Comparison of ENCODE assay signal across 16 cellular contexts in genomic region chr18:9835796-9836195, GRCh38. TPM values are rescaled to one million over a fixed set of nuclear protein-coding genes. Genes with fewer than 3 reads are reported as not detected.
DNase-seq lines count a peak whose midpoint lies in the region; ATAC-seq, FAIRE-seq and TF ChIP-seq lines count a peak whose summit lies in the region.
"Had no signal": no experiment of that assay in that cellular context is flagged by ENCODE, and none has a peak within 500 bp of the region (broad histone marks: within the 10 kb centered on the region; RNA-seq: fewer than 3 reads in every experiment).

No MANE protein-coding gene starts in this region.

- ATAC-seq in foreskin keratinocyte (peak; percentile 27), HG02981 (IDR thresholded peaks at IDR 0.05; ENCODE audit: unreplicated experiment) (no peak)
- ATAC-seq: activated CD8-positive, alpha-beta memory T cell treated with anti-CD3 and anti-CD28 coated beads, Interleukin-2, amount 10 ng/mL, durations not matched to agents 7 days and 5 days; PC-3 had no signal

- no peaks in the 10 kb centered on the region for H3K36me3 Mint-ChIP-seq in progenitor cell of endocrine pancreas (ENCODE audit: insufficient read depth)
- H3K36me3 Mint-ChIP-seq: activated CD8-positive, alpha-beta memory T cell treated with anti-CD3 and anti-CD28 coated beads, Interleukin-2, amount 10 ng/mL, durations not matched to agents 7 days and 5 days had no signal

- peak; percentile 21 for DNase-seq in AG10803 (ENCODE audit: low read depth)
- peak in 1 of 2 experiments; percentile 9 for DNase-seq in SJCRH30
- DNase-seq in foreskin keratinocyte: no peak
- no peak for DNase-seq in progenitor cell of endocrine pancreas (ENCODE audit: low spot score, unreplicated experiment)
- DNase-seq in HTR-8/SVneo (ENCODE audit: insufficient read length, low spot score): no peak
- DNase-seq in occipital lobe (lab: John Stamatoyannopoulos, UW): no peak
- no peak for DNase-seq in BE2C
- DNase-seq: activated CD8-positive, alpha-beta memory T cell treated with anti-CD3 and anti-CD28 coated beads, Interleukin-2, amount 10 ng/mL, durations not matched to agents 7 days and 5 days; activated naive CD4-positive, alpha-beta T cell; effector memory CD4-positive, alpha-beta T cell; GF-D8; PC-3; stimulated activated naive CD4-positive, alpha-beta T cell treated with Interleukin-2 at 50 U/mL for 16 hours had no signal

- TF ChIP-seq CTCF in AG10803 (conservative IDR thresholded peaks at IDR 0.05; ENCODE audit: low read length): no peak
- TF ChIP-seq CTCF in foreskin keratinocyte (conservative IDR thresholded peaks at IDR 0.05): peak; percentile 21
- TF ChIP-seq CTCF in progenitor cell of endocrine pancreas (IDR thresholded peaks at IDR 0.05; ENCODE audit: unreplicated experiment): no peak
- TF ChIP-seq CTCF in BE2C (IDR thresholded peaks at IDR 0.05; ENCODE audit: low read depth, low read length): no peak

- H3K9me3 ChIP-seq in SJCRH30 (replicated peaks): no peaks in the 10 kb centered on the region
- no peaks in the 10 kb centered on the region for H3K9me3 ChIP-seq in BE2C

- H3K27ac ChIP-seq in SJCRH30 (peak overlapping the region; percentile 9; the same call in 1 of the 2 replicates), foreskin keratinocyte (peak overlapping the region; percentile 23)

- no peaks in the 10 kb centered on the region for H3K9me3 Mint-ChIP-seq in progenitor cell of endocrine pancreas (ENCODE audit: low read depth)

- H3K4me3 Mint-ChIP-seq in progenitor cell of endocrine pancreas (ENCODE audit: low read depth): no peak overlapping the region
- H3K4me3 Mint-ChIP-seq: activated CD8-positive, alpha-beta memory T cell treated with anti-CD3 and anti-CD28 coated beads, Interleukin-2, amount 10 ng/mL, durations not matched to agents 7 days and 5 days; IgD-negative memory B cell had no signal

- no peaks in the 10 kb centered on the region for H3K36me3 ChIP-seq in SJCRH30
- no peaks in the 10 kb centered on the region for H3K36me3 ChIP-seq in BE2C

- H3K4me1 ChIP-seq in SJCRH30 (peaks cover 11% of the 10 kb centered on the region; the same call in 1 of the 2 replicates), foreskin keratinocyte (peaks cover 21% of the 10 kb centered on the region), BE2C (no peaks in the 10 kb centered on the region)

- peak overlapping the region; percentile 73 for H3K27ac Mint-ChIP-seq in progenitor cell of endocrine pancreas
- H3K27ac Mint-ChIP-seq: activated CD8-positive, alpha-beta memory T cell treated with anti-CD3 and anti-CD28 coated beads, Interleukin-2, amount 10 ng/mL, durations not matched to agents 7 days and 5 days had no signal

- H3K27me3 ChIP-seq in SJCRH30 (no peaks in the 10 kb centered on the region), foreskin keratinocyte (no peaks in the 10 kb centered on the region), BE2C (no peaks in the 10 kb centered on the region)

- FAIRE-seq in HTR-8/SVneo (lab: Jason Lieb, UNC): no peak

- H3K4me1 Mint-ChIP-seq in progenitor cell of endocrine pancreas (ENCODE audit: low read depth): peaks cover 13% of the 10 kb centered on the region
- H3K4me1 Mint-ChIP-seq: activated CD8-positive, alpha-beta memory T cell treated with anti-CD3 and anti-CD28 coated beads, Interleukin-2, amount 10 ng/mL, durations not matched to agents 7 days and 5 days had no signal

- peaks cover 34% of the 10 kb centered on the region for H3K27me3 Mint-ChIP-seq in progenitor cell of endocrine pancreas
- H3K27me3 Mint-ChIP-seq: IgD-negative memory B cell had no signal

- H3K4me3 ChIP-seq in AG10803 (ENCODE audit: low read length) (no peak overlapping the region), SJCRH30 (peak overlapping the region; percentile 7), BE2C (ENCODE audit: low read depth, low read length) (no peak overlapping the region)

RNA-seq across cellular contexts. Expression of gene TXNDC2, which starts 50.0 kb away (rescaled TPM):
- 0.06 and 0.08 TPM in 2 replicates for total RNA-seq in SJCRH30 (2014; rRNA removed; shearing (Covaris generic))
- not detected in 2 replicates for total RNA-seq in foreskin keratinocyte
- 0.02 TPM in 1 of 2 replicates, not detected in the other for polyA plus RNA-seq in foreskin keratinocyte
- not detected in 2 replicates for total RNA-seq in progenitor cell of endocrine pancreas
- not detected for total RNA-seq in occipital lobe
- polyA plus RNA-seq in BE2C (2012; ENCODE audit: insufficient read depth, insufficient read length, low read depth): not detected
- total RNA-seq: activated CD8-positive, alpha-beta memory T cell treated with anti-CD3 and anti-CD28 coated beads, Interleukin-2, amount 10 ng/mL, durations not matched to agents 7 days and 5 days; kidney epithelial cell had no signal
- polyA plus RNA-seq: IgD-negative memory B cell had no signal
